ENCODE assay signal across 6 cellular contexts in the genomic region with DNA sequence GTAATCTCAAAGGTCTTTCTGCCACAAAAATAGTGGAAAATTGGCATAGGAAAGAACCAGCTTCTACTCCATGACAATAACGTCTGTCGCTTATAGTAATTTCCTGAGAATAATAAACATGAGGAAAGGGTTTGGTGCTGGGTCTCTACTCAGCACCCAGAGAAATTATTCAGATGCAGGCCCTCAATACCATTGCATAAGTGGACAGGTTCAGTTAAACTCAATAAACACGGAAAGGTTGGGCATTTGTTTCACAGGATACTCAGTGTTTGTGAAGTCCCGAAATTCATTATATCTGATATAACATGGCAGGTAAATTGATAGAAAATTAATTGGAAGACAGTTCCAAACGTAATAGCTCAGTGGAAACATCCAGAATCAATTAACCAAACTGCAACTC.
"Had no signal": no experiment of that assay in that cellular context is flagged by ENCODE, and none has a peak within 500 bp of the region (broad histone marks: within the 10 kb centered on the region; RNA-seq: fewer than 3 reads in every experiment).

No MANE protein-coding gene starts in this region.

- H3K4me1 Mint-ChIP-seq: GM23338 had no signal

- H3K27ac Mint-ChIP-seq: GM23338, H9 had no signal

- H3K4me3 ChIP-seq: GM23338, K562 had no signal

- ATAC-seq: GM23338, K562 had no signal

- H3K4me2 ChIP-seq: GM23338 had no signal

- DNase-seq: H9, HCEC 1CT, IMR-90, KG1 had no signal

- H3K4me3 Mint-ChIP-seq: GM23338, H9 had no signal

- H3K9me3 Mint-ChIP-seq: H9 had no signal
